Comparison of ENCODE assay signal across 15 cellular contexts in the genomic region with DNA sequence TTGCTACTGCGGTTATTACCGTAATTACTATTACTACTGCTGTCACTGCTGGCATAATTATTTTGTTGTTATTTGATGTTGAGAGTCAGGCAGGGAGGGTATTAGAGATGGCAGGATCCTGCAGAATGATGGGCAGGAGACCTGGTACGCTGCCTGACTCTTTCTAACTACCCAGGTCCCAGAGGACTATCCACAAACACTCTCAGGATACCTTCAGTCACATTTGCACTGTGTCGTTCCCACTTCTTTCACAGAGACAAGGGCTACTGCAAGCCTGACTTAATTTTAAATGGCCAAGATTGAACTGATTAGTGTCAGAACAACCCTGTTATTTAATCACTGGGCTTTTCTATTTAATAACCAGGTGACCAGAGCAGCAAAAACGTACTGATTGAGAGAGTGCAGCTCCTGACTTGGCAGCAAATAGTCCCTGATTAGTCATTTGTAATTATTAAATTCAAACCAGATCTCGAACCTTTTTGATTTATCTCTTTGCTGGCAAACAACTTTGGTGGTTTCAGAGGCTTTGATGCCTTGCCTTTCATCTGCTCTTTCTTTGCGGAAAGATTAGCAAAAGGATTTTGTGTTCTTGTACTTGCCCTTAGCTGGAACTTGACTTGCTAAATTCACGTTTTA.
DNase-seq lines count a peak whose midpoint lies in the region; ATAC-seq and TF ChIP-seq lines count a peak whose summit lies in the region.
"Had no signal": no experiment of that assay in that cellular context is flagged by ENCODE, and none has a peak within 500 bp of the region (broad histone marks: within the 10 kb centered on the region; RNA-seq: fewer than 3 reads in every experiment).

No MANE protein-coding gene starts in this region.

- peak; percentile 50 to 66 (median 55) for DNase-seq in CD4-positive, alpha-beta memory T cell
- DNase-seq in activated naive CD8-positive, alpha-beta T cell treated with anti-CD3 and anti-CD28 coated beads, Interleukin-2, amount 50 U/mL, for 24 hours: no peak
- DNase-seq in iris pigment epithelial cell (ENCODE audit: low read depth): peak; percentile 46
- DNase-seq in lower leg skin (ENCODE audit: low spot score in 2 of 2): no peak
- DNase-seq: activated CD4-positive, alpha-beta T cell treated with anti-CD3 and anti-CD28 coated beads, Interleukin-2, amount 50 U/mL, for 4 hours; activated gamma-delta T cell; hypothalamus; NCI-H2029; NCI-H524; OCI-M1; sigmoid colon; SJCRH30 had no signal

- H3K27ac ChIP-seq in CD4-positive, alpha-beta memory T cell (ENCODE audit: low read depth, low read length): no peak overlapping the region
- H3K27ac ChIP-seq: sigmoid colon, SJCRH30 had no signal

- H3K36me3 ChIP-seq in CD4-positive, alpha-beta memory T cell (ENCODE audit: insufficient read depth, low read length): no peaks in the 10 kb centered on the region
- no peaks in the 10 kb centered on the region for H3K36me3 ChIP-seq in Loucy (ENCODE audit: insufficient read depth, low read length)
- H3K36me3 ChIP-seq: sigmoid colon, SJCRH30 had no signal

- no peaks in the 10 kb centered on the region for H3K27me3 ChIP-seq in CD4-positive, alpha-beta memory T cell (ENCODE audit: insufficient read depth, low read length)
- no peaks in the 10 kb centered on the region for H3K27me3 ChIP-seq in Loucy (ENCODE audit: insufficient read depth, low read length, poor library complexity, severe bottlenecking)
- H3K27me3 ChIP-seq: sigmoid colon, SJCRH30 had no signal

- TF ChIP-seq CTCF in Loucy (conservative IDR thresholded peaks at IDR 0.05; ENCODE audit: low read length) (no peak), lower leg skin (IDR thresholded peaks at IDR 0.05) (no peak)

- no peaks in the 10 kb centered on the region for H3K27me3 Mint-ChIP-seq in CD4-positive, alpha-beta memory T cell
- H3K27me3 Mint-ChIP-seq in activated naive CD8-positive, alpha-beta T cell treated with anti-CD3 and anti-CD28 coated beads, Interleukin-2, amount 50 U/mL, for 24 hours: no peaks in the 10 kb centered on the region

- intact Hi-C loops in CD4-positive, alpha-beta memory T cell (cut with micrococcal nuclease): no loop called here
- intact Hi-C loops in lower leg skin (cut with DNase I; ENCODE audit: low total_unique reads): no loop called here

- H3K4me1 ChIP-seq in CD4-positive, alpha-beta memory T cell (ENCODE audit: insufficient read depth, low read length): peaks cover 88% of the 10 kb centered on the region
- peaks cover 51% of the 10 kb centered on the region for H3K4me1 ChIP-seq in Loucy (ENCODE audit: insufficient read depth, low read length, poor library complexity, severe bottlenecking)

- H3K4me2 ChIP-seq in Loucy (ENCODE audit: low read depth, low read length, poor library complexity, severe bottlenecking): peak overlapping the region; percentile 10

- H3K4me3 Mint-ChIP-seq in CD4-positive, alpha-beta memory T cell: peak overlapping the region; percentile 36 to 74 (median 66)
- H3K4me3 Mint-ChIP-seq in activated naive CD8-positive, alpha-beta T cell treated with anti-CD3 and anti-CD28 coated beads, Interleukin-2, amount 50 U/mL, for 24 hours: peak overlapping the region; percentile 4

- H3K9me2 ChIP-seq in Loucy (replicated peaks; ENCODE audit: low read depth, low read length): no peaks in the 10 kb centered on the region

- no peak overlapping the region for H3K9ac ChIP-seq in Loucy (ENCODE audit: low read depth, low read length, poor library complexity, severe bottlenecking)

- H4K20me1 ChIP-seq in Loucy (ENCODE audit: insufficient read depth, low read length, poor library complexity, severe bottlenecking): no peaks in the 10 kb centered on the region

- H3F3A ChIP-seq in Loucy (ENCODE audit: low read depth): 0 out of 2 replicates have a peak, but pooled peaks cover 3% of the 10 kb centered on the region

- H3K79me2 ChIP-seq in Loucy (ENCODE audit: insufficient read depth, low read length): peaks cover 45% of the 10 kb centered on the region

- peak overlapping the region; percentile 10 to 81 (median 69) for H3K27ac Mint-ChIP-seq in CD4-positive, alpha-beta memory T cell
- H3K27ac Mint-ChIP-seq in activated naive CD8-positive, alpha-beta T cell treated with anti-CD3 and anti-CD28 coated beads, Interleukin-2, amount 50 U/mL, for 24 hours: no peak overlapping the region

- no peak overlapping the region for H3K4me3 ChIP-seq in CD4-positive, alpha-beta memory T cell (ENCODE audit: low read length in 2 of 2)
- H3K4me3 ChIP-seq in Loucy (ENCODE audit: low read length, poor library complexity, severe bottlenecking) (no peak overlapping the region), lower leg skin (ENCODE audit: low read depth, poor library complexity, severe bottlenecking) (no peak overlapping the region)
- H3K4me3 ChIP-seq: sigmoid colon, SJCRH30 had no signal

- H3K4me1 Mint-ChIP-seq in CD4-positive, alpha-beta memory T cell: peaks cover 67 to 94% (median 81%) of the 10 kb centered on the region in 4 donors
- H3K4me1 Mint-ChIP-seq in activated naive CD8-positive, alpha-beta T cell treated with anti-CD3 and anti-CD28 coated beads, Interleukin-2, amount 50 U/mL, for 24 hours: peaks cover 88% of the 10 kb centered on the region

- no peaks in the 10 kb centered on the region for H3K9me3 Mint-ChIP-seq in CD4-positive, alpha-beta memory T cell
- no peaks in the 10 kb centered on the region for H3K9me3 Mint-ChIP-seq in activated naive CD8-positive, alpha-beta T cell treated with anti-CD3 and anti-CD28 coated beads, Interleukin-2, amount 50 U/mL, for 24 hours

- 46 to 47% methylated on average over 8 of the region's 8 CpGs for WGBS in lower leg skin, 2 donors

- TF ChIP-seq POLR2A in lower leg skin (IDR thresholded peaks at IDR 0.05): no peak

- POLR2A ChIA-PET in CD4-positive, alpha-beta memory T cell (lab: Charles Lee; ENCODE audit: partially characterized antibody): interaction anchor here (1.0 to 9.4 kb wide), 9 partner anchors 13 to 208 kb away, joined by 3 to 82 read pairs (median 5); a partner anchor contains a TSS

- no peak for ATAC-seq in activated naive CD8-positive, alpha-beta T cell treated with anti-CD3 and anti-CD28 coated beads, Interleukin-2, amount 50 U/mL, for 24 hours
- ATAC-seq in GM18511 (IDR thresholded peaks at IDR 0.05; ENCODE audit: unreplicated experiment): no peak
- no peak for ATAC-seq in HG03135 (IDR thresholded peaks at IDR 0.05; ENCODE audit: unreplicated experiment)

- CTCF ChIA-PET in CD4-positive, alpha-beta memory T cell (lab: Charles Lee; ENCODE audit: partially characterized antibody): interaction anchor here (0.9 to 1.8 kb wide), 7 partner anchors 12 to 188 kb away, joined by 3 to 5 read pairs (median 4); no protein-coding TSS in a partner anchor

- H3K9me3 ChIP-seq in CD4-positive, alpha-beta memory T cell (ENCODE audit: control insufficient read depth in 1 of 2, low read length in 2 of 2): no peaks in the 10 kb centered on the region
- H3K9me3 ChIP-seq in Loucy (ENCODE audit: insufficient read depth, low read depth, low read length): no peaks in the 10 kb centered on the region
- H3K9me3 ChIP-seq: sigmoid colon, SJCRH30 had no signal

- H2AFZ ChIP-seq in Loucy (ENCODE audit: low read length): no peak overlapping the region

- H3K36me3 Mint-ChIP-seq in CD4-positive, alpha-beta memory T cell: peaks cover 0 to 8% of the 10 kb centered on the region in 2 donors
- no peaks in the 10 kb centered on the region for H3K36me3 Mint-ChIP-seq in activated naive CD8-positive, alpha-beta T cell treated with anti-CD3 and anti-CD28 coated beads, Interleukin-2, amount 50 U/mL, for 24 hours (ENCODE audit: low read depth)

Comparison
In these comparisons a context has a peak if more than half of its experiments do, and no peak if none do; other contexts are left out.
1. DNase-seq: peak in CD4-positive, alpha-beta memory T cell (5 of 5) and iris pigment epithelial cell (single experiment); none in activated naive CD8-positive, alpha-beta T cell treated with anti-CD3 and anti-CD28 coated beads, Interleukin-2, amount 50 U/mL, for 24 hours (single experiment) and lower leg skin (0 of 2).